22 cellular contexts compared by ENCODE assay signal in the genomic region with DNA sequence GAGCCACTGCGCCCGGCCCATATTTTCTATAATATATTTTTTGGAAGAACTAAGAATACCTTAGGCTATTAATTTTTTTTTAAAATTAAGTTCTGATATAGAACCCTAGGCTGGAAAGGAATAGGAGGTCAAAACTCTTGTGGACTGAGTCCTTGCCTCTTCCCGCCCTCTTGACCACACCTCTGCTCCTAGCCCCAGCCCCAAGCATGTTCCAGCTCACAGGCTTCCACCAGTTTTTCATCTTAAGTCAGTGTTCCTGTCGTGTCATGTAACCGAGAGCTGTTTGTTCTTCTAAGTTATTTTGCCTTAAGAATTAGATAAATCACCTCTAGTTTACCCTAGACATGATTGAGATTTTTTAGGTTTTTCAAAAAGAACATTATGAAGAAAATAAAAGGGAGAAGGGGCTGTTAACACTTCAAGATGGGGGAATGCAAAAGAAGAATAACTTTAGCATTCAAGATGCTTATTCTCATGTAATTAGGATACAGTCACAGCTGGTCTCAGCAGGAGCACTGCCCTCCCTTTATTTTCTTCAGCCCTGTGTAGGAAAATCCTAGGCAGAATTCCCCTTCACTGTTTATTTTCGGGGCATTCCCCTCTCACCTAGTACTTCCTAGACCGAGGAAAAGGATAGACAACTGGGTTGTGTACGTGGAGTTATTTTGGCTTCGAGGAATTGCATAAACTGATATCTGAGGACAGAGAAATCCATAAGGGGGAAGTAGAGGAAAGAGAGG.
DNase-seq lines count a peak whose midpoint lies in the region; ATAC-seq and TF ChIP-seq lines count a peak whose summit lies in the region.
"Had no signal": no experiment of that assay in that cellular context is flagged by ENCODE, and none has a peak within 500 bp of the region (broad histone marks: within the 10 kb centered on the region; RNA-seq: fewer than 3 reads in every experiment).

No MANE protein-coding gene starts in this region.

- no peak overlapping the region for H3K18ac ChIP-seq in neuronal stem cell (ENCODE audit: low read length)

- TF ChIP-seq POLR2A in uterus (IDR thresholded peaks at IDR 0.05) = no peak

- no peak overlapping the region for H2BK120ac ChIP-seq in neuronal stem cell (ENCODE audit: low read depth, low read length)

- WGBS in neuronal stem cell (ENCODE audit: extremely low coverage in 2 of 2, insufficient read length in 2 of 2, insufficient replicate concordance in 1 of 2), 2 donors = no CpG with 5 or more reads among the region's 9 CpGs

- no peak overlapping the region for H3K4ac ChIP-seq in neuronal stem cell (ENCODE audit: low read length)

- H3K79me1 ChIP-seq in neuronal stem cell (ENCODE audit: low read depth, low read length) = peaks cover 2% of the 10 kb centered on the region

- no peak overlapping the region for H2BK12ac ChIP-seq in neuronal stem cell (ENCODE audit: low read length)

- no peak overlapping the region for H3K14ac ChIP-seq in neuronal stem cell (ENCODE audit: low read length)

- TF ChIP-seq CTCF in left ventricle myocardium inferior (IDR thresholded peaks at IDR 0.05; ENCODE audit: borderline replicate concordance) (no peak), uterus (IDR thresholded peaks at IDR 0.05) (no peak)

- intact Hi-C loops in left ventricle myocardium inferior (cut with micrococcal nuclease) (loop anchor here (10.0 kb wide), 1 partner anchor 53 kb away; no protein-coding TSS in a partner anchor), left cardiac atrium (cut with DNase I) (loop anchor here in 1 of 2 donors (10.0 kb wide), 1 partner anchor 327 kb away; no protein-coding TSS in a partner anchor), uterus (cut with DNase I; ENCODE audit: low total_unique reads) (no loop called here)

- no peak overlapping the region for H4K8ac ChIP-seq in neuronal stem cell (ENCODE audit: low read depth, low read length)

- no peak overlapping the region for H3K4me3 ChIP-seq in left ventricle myocardium inferior
- peak overlapping the region in 1 of 2 donors; percentile 4 for H3K4me3 ChIP-seq in neuronal stem cell (ENCODE audit: low read length in 2 of 2)
- no peak overlapping the region for H3K4me3 ChIP-seq in uterus
- H3K4me3 ChIP-seq: upper lobe of left lung had no signal

- no peak overlapping the region for H2BK15ac ChIP-seq in neuronal stem cell (ENCODE audit: low read length)

- no peaks in the 10 kb centered on the region for H3K9me3 ChIP-seq in left ventricle myocardium inferior (replicated peaks)
- H3K9me3 ChIP-seq in neuronal stem cell (replicated peaks in 1 of 2; ENCODE audit: control insufficient read depth in 2 of 2, insufficient read depth in 1 of 2, low read depth in 1 of 2, low read length in 2 of 2) = no peaks in the 10 kb centered on the region
- H3K9me3 ChIP-seq in uterus = no peaks in the 10 kb centered on the region
- H3K9me3 ChIP-seq: BE2C, upper lobe of left lung had no signal

- H3K27me3 ChIP-seq in left ventricle myocardium inferior (ENCODE audit: low read depth) = no peaks in the 10 kb centered on the region
- H3K27me3 ChIP-seq in neuronal stem cell (ENCODE audit: control insufficient read depth in 3 of 3, insufficient read depth in 3 of 3, low read depth in 1 of 3, low read length in 3 of 3) = no peaks in the 10 kb centered on the region
- no peaks in the 10 kb centered on the region for H3K27me3 ChIP-seq in uterus
- H3K27me3 ChIP-seq: BE2C, upper lobe of left lung had no signal

- no peak for DNase-seq in left ventricle myocardium inferior
- no peak for DNase-seq in left cardiac atrium
- peak; percentile 33 for DNase-seq in iPS DF 4.7 (ENCODE audit: extremely low read depth, low spot score)
- no peak for DNase-seq in neuronal stem cell (ENCODE audit: low spot score)
- no peak for DNase-seq in uterus
- no peak for DNase-seq in NCI-H2171 treated with DMSO at 0.1 percent for 48 hours (lab: John Stamatoyannopoulos, UW)
- DNase-seq in dedifferentiated amniotic fluid mesenchymal stem cell (ENCODE audit: extremely low spot score) = no peak
- DNase-seq in NCI-H1694 treated with DMSO at 0.1 percent for 48 hours (lab: John Stamatoyannopoulos, UW) = no peak
- DNase-seq: activated CD4-positive, alpha-beta T cell treated with anti-CD3 and anti-CD28 coated beads, Interleukin-2, amount 50 U/mL, for 1 hour; activated CD8-positive, alpha-beta memory T cell treated with anti-CD3 and anti-CD28 coated beads, Interleukin-2, amount 50 U/mL, for 4 hours; activated effector memory CD4-positive, alpha-beta T cell treated with Interleukin-2 at 50 U/mL for 16 hours; BE2C; Calu3; caudate nucleus; EL; islet precursor cell; NCI-H1105; NCI-H526; SHP77 treated with DMSO at 0.1 percent for 48 hours; T-helper 1 cell; upper lobe of left lung had no signal

- H3K36me3 ChIP-seq in left ventricle myocardium inferior (no peaks in the 10 kb centered on the region), neuronal stem cell (replicated peaks in 1 of 2; ENCODE audit: control insufficient read depth in 2 of 2, insufficient read depth in 2 of 2, low read length in 2 of 2) (no peaks in the 10 kb centered on the region), uterus (no peaks in the 10 kb centered on the region)
- H3K36me3 ChIP-seq: upper lobe of left lung had no signal

- no peak overlapping the region for H3K9ac ChIP-seq in neuronal stem cell (ENCODE audit: low read depth, low read length, poor library complexity)

- H3K4me2 ChIP-seq in neuronal stem cell (ENCODE audit: insufficient read depth, low read length, poor library complexity, severe bottlenecking) = no peak overlapping the region

- H4K91ac ChIP-seq in neuronal stem cell (ENCODE audit: low read depth, low read length, poor library complexity) = no peak overlapping the region

- H3K23ac ChIP-seq in neuronal stem cell (ENCODE audit: low read depth, low read length, poor library complexity) = no peak overlapping the region

- H3K27ac ChIP-seq in left ventricle myocardium inferior (replicated peaks) (peak overlapping the region; percentile 61), neuronal stem cell (replicated peaks; ENCODE audit: low read length) (no peak overlapping the region), uterus (peak overlapping the region; percentile 73 to 84)
- H3K27ac ChIP-seq: upper lobe of left lung had no signal

- peaks cover 49% of the 10 kb centered on the region for H3K4me1 ChIP-seq in left ventricle myocardium inferior
- peaks cover 19 to 22% of the 10 kb centered on the region in 2 donors for H3K4me1 ChIP-seq in neuronal stem cell (ENCODE audit: control insufficient read depth in 2 of 2, insufficient read depth in 1 of 2, low read depth in 1 of 2, low read length in 2 of 2)
- H3K4me1 ChIP-seq in uterus = peaks cover 0 to 7% of the 10 kb centered on the region in 2 donors

- H2BK5ac ChIP-seq in neuronal stem cell (ENCODE audit: low read length) = no peak overlapping the region

- peak overlapping the region; percentile 51 for H2AFZ ChIP-seq in neuronal stem cell (ENCODE audit: low read length)

- H2AK5ac ChIP-seq in neuronal stem cell (ENCODE audit: low read depth, low read length) = no peak overlapping the region

- no peak for ATAC-seq in left cardiac atrium
- ATAC-seq: stimulated activated effector memory CD8-positive, alpha-beta T cell treated with anti-CD3 and anti-CD28 coated beads, Interleukin-12 subunit alpha, Interleukin-12 subunit beta, amount 100 ng/mL, for 72 hours had no signal
